8 cellular contexts compared by ENCODE assay signal in the genomic region with DNA sequence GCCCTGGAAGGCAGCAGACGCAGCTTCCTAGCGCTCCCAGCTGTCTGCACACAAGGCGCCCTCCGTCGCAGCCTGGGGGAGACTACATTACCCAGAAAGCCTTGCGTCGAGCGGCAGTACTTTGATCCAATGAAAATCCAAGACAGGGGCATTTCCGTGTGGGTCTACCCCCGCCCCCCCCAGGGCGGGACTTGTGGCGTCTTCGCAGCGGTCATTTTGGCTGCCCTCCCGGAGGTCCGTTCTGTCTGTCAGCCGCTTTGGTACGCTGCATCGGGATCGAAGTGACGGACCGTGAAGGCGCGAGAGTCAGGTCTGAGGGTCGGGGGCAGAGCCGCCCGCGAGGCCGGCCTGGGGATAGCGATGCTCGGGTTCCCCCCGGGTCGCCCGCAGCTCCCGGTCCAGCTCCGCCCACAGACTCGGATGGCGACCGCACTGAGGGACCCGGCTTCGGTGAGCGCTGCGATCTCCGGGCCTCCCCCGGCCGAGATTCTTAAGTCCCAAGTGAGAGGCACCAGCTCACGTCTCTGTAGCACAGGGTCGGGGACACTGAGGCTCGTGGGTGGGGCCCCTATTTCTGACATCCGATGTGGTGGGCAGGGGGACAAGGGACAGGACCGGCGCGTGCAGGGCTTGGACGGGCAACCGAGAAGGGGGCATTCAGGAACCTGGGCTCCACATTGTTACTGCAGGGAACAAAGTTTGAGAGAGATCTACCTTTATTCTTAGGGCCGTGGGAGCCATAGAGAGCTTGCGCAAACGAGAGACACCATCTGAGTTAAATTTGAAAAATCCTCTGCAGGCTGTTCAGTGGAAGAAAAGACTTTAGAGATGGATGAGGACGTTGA. TPM values are rescaled to one million over a fixed set of nuclear protein-coding genes. Genes with fewer than 3 reads are reported as not detected.
A peak's percentile ranks its signal among the peaks of the same experiment; 100 is the strongest.
DNase-seq lines count a peak whose midpoint lies in the region; ATAC-seq and TF ChIP-seq lines count a peak whose summit lies in the region.

A gene (plus strand): TSS at position 182 of the 845 bp plus-strand sequence. CDS start 179 bp downstream, at position 361.

- TF ChIP-seq POLR2A in erythroblast (IDR thresholded peaks at IDR 0.05; ENCODE audit: low read length), result peak; percentile 62

- DNase-seq in DMS 273 treated with DMSO at 0.1 percent for 48 hours (lab: John Stamatoyannopoulos, UW), result peak; percentile 84
- DNase-seq in HuH-7 (ENCODE audit: low spot score), result peak; percentile 91
- peak; percentile 58 for DNase-seq in OCI-M2 (lab: John Stamatoyannopoulos, UW; ENCODE audit: unreplicated experiment)
- peak; percentile 80 for DNase-seq in activated T-cell treated with anti-CD3 and anti-CD28 coated beads for 48 hours (ENCODE audit: low read depth)
- DNase-seq in erythroblast (lab: John Stamatoyannopoulos, UW), result peak; percentile 94 to 95
- peak; percentile 95 for DNase-seq in mucosa of gallbladder (ENCODE audit: low spot score)
- peak; percentile 77 for DNase-seq in stimulated activated CD8-positive, alpha-beta memory T cell treated with anti-CD3 and anti-CD28 coated beads, Interleukin-4, amount 100 ng/mL, for 24 hours (ENCODE audit: low read depth)

- peak; percentile 88 for ATAC-seq in GM21515 (IDR thresholded peaks at IDR 0.05; ENCODE audit: unreplicated experiment)

RNA-seq across cellular contexts. Expression of the gene that starts here (rescaled TPM):
- 19.6 TPM for total RNA-seq in mucosa of gallbladder

Comparison
In these comparisons a context has a peak if more than half of its experiments do, and no peak if none do; other contexts are left out.
1. Peak in every context shown above with its lines: DNase-seq and ATAC-seq.